29 cellular contexts compared by ENCODE assay signal in genomic region chr16:57473176-57473840, GRCh38. TPM values are rescaled to one million over a fixed set of nuclear protein-coding genes. Genes with fewer than 3 reads are reported as not detected.
A peak's percentile ranks its signal among the peaks of the same experiment; 100 is the strongest.
DNase-seq lines count a peak whose midpoint lies in the region; TF ChIP-seq lines count a peak whose summit lies in the region.
"Had no signal": no experiment of that assay in that cellular context is flagged by ENCODE, and none has a peak within 500 bp of the region (broad histone marks: within the 10 kb centered on the region; RNA-seq: fewer than 3 reads in every experiment).

No MANE protein-coding gene starts in this region.

- TF ChIP-seq CTCF in BE2C (IDR thresholded peaks at IDR 0.05; ENCODE audit: low read depth, low read length): no peak
- no peak for TF ChIP-seq CTCF in Caco-2 (IDR thresholded peaks at IDR 0.05; ENCODE audit: insufficient read depth in 1 of 2, low read depth in 1 of 2, low read length in 1 of 2, severe bottlenecking in 1 of 2, unreplicated experiment in 1 of 2)
- TF ChIP-seq CTCF in dorsolateral prefrontal cortex (IDR thresholded peaks at IDR 0.05 in 54 of 56, conservative IDR thresholded peaks at IDR 0.05 in 2 of 56; ENCODE audit: low read depth in 1 of 56, partially characterized antibody in 56 of 56): no peak

- no peak overlapping the region for H2AK5ac ChIP-seq in neuronal stem cell (ENCODE audit: low read depth, low read length)

- H3K27me3 Mint-ChIP-seq in Caco-2 (ENCODE audit: insufficient read depth, unreplicated experiment): no peaks in the 10 kb centered on the region
- H3K27me3 Mint-ChIP-seq: activated CD4-positive, alpha-beta T cell treated with anti-CD3 and anti-CD28 coated beads, Interleukin-2, amount 10 ng/mL, durations not matched to agents 7 days and 5 days; activated naive CD4-positive, alpha-beta T cell treated with anti-CD3 and anti-CD28 coated beads, Interleukin-2, amount 50 U/mL, for 24 hours; CD8-positive, alpha-beta memory T cell; memory B cell had no signal

- no peak overlapping the region for H3K4me2 ChIP-seq in neuronal stem cell (ENCODE audit: insufficient read depth, low read length, poor library complexity, severe bottlenecking)
- H3K4me2 ChIP-seq: PC-9 had no signal

- no peak overlapping the region for H2BK120ac ChIP-seq in neuronal stem cell (ENCODE audit: low read depth, low read length)

- H3K9ac ChIP-seq in neuronal stem cell (ENCODE audit: low read depth, low read length, poor library complexity): peak overlapping the region; percentile 35

- H3K4me1 ChIP-seq in BE2C: peaks cover 61% of the 10 kb centered on the region
- H3K4me1 ChIP-seq in Caco-2: peaks cover 31% of the 10 kb centered on the region
- H3K4me1 ChIP-seq in neuronal stem cell (ENCODE audit: control insufficient read depth in 2 of 2, insufficient read depth in 1 of 2, low read depth in 1 of 2, low read length in 2 of 2): peaks cover 16 to 20% of the 10 kb centered on the region in 2 donors
- H3K4me1 ChIP-seq: uterus had no signal

- H3K14ac ChIP-seq in neuronal stem cell (ENCODE audit: low read length): no peak overlapping the region

- H3K27ac ChIP-seq in dorsolateral prefrontal cortex (peak overlapping the region in 49 of 59 donors; percentile 3 to 82 (median 63)), neuronal stem cell (replicated peaks; ENCODE audit: low read length) (no peak overlapping the region)
- H3K27ac ChIP-seq: esophagus muscularis mucosa, heart right ventricle, PC-9, thoracic aorta, uterus, WERI-Rb-1 had no signal

- peak overlapping the region; percentile 59 for H3K23ac ChIP-seq in neuronal stem cell (ENCODE audit: low read depth, low read length, poor library complexity)

- peak; percentile 38 for DNase-seq in BE2C
- DNase-seq in Caco-2: no peak
- DNase-seq in dorsolateral prefrontal cortex: peak in 4 of 10 donors; percentile 57 to 77 (median 70)
- DNase-seq in neuronal stem cell (ENCODE audit: low spot score): no peak
- DNase-seq in Kasumi-1 (lab: John Stamatoyannopoulos, UW): no peak
- DNase-seq in DMS 273 (lab: John Stamatoyannopoulos, UW; ENCODE audit: unreplicated experiment): no peak
- no peak for DNase-seq in DMS79 (lab: John Stamatoyannopoulos, UW)
- DNase-seq: activated CD4-positive, alpha-beta T cell treated with anti-CD3 and anti-CD28 coated beads, Interleukin-2, amount 10 ng/mL, durations not matched to agents 7 days and 5 days; CD8-positive, alpha-beta memory T cell; colonic mucosa; foreskin melanocyte; GDM1; heart right ventricle; left colon; NCI-H1048; NCI-H1694 treated with DMSO at 0.1 percent for 48 hours; NCI-H524 treated with DMSO at 0.1 percent for 48 hours; NK-92 treated with Interleukin-12 subunit alpha and Interleukin-12 subunit beta, amount 100 ng/mL, for 24 hours; PC-9; SHP77; stimulated activated naive CD8-positive, alpha-beta T cell treated with anti-CD3 and anti-CD28 coated beads, Interleukin-15, Interleukin-2, amounts not matched to agents 100 U/mL and 50 U/mL, for 24 hours; T-helper 9 cell; uterus; WERI-Rb-1 had no signal

- H3K27me3 ChIP-seq in BE2C (no peaks in the 10 kb centered on the region), Caco-2 (replicated peaks; ENCODE audit: control insufficient read depth, insufficient read depth, low read length) (no peaks in the 10 kb centered on the region), dorsolateral prefrontal cortex (no peaks in the 10 kb centered on the region), neuronal stem cell (ENCODE audit: control insufficient read depth in 3 of 3, insufficient read depth in 3 of 3, low read depth in 1 of 3, low read length in 3 of 3) (no peaks in the 10 kb centered on the region)
- H3K27me3 ChIP-seq: colonic mucosa, esophagus muscularis mucosa, heart right ventricle, uterus had no signal

- H3K4me3 ChIP-seq in BE2C (ENCODE audit: low read depth, low read length) (no peak overlapping the region), Caco-2 (ENCODE audit: low read depth, low read length) (no peak overlapping the region), dorsolateral prefrontal cortex (no peak overlapping the region), neuronal stem cell (ENCODE audit: low read length in 2 of 2) (no peak overlapping the region)
- H3K4me3 ChIP-seq: colonic mucosa, esophagus muscularis mucosa, heart right ventricle, PC-9, thoracic aorta, uterus had no signal

- no peak overlapping the region for H2AFZ ChIP-seq in neuronal stem cell (ENCODE audit: low read length)
- H2AFZ ChIP-seq: PC-9 had no signal

- H3K4me3 Mint-ChIP-seq in Caco-2 (ENCODE audit: unreplicated experiment): no peak overlapping the region
- H3K4me3 Mint-ChIP-seq: activated CD4-positive, alpha-beta T cell treated with anti-CD3 and anti-CD28 coated beads, Interleukin-2, amount 10 ng/mL, durations not matched to agents 7 days and 5 days; activated naive CD4-positive, alpha-beta T cell treated with anti-CD3 and anti-CD28 coated beads, Interleukin-2, amount 50 U/mL, for 24 hours; CD8-positive, alpha-beta memory T cell; memory B cell had no signal

- H3K4me1 Mint-ChIP-seq in Caco-2 (ENCODE audit: low read depth, unreplicated experiment): peaks cover 11% of the 10 kb centered on the region

- H2BK15ac ChIP-seq in neuronal stem cell (ENCODE audit: low read length): no peak overlapping the region

- no CpG with 5 or more reads among the region's 14 CpGs for whole genome bisulfite sequencing in neuronal stem cell (ENCODE audit: extremely low coverage in 2 of 2, insufficient read length in 2 of 2, insufficient replicate concordance in 1 of 2), 2 donors

- H3K9me3 Mint-ChIP-seq in Caco-2 (ENCODE audit: unreplicated experiment): no peaks in the 10 kb centered on the region
- H3K9me3 Mint-ChIP-seq: activated CD4-positive, alpha-beta T cell treated with anti-CD3 and anti-CD28 coated beads, Interleukin-2, amount 10 ng/mL, durations not matched to agents 7 days and 5 days; activated naive CD4-positive, alpha-beta T cell treated with anti-CD3 and anti-CD28 coated beads, Interleukin-2, amount 50 U/mL, for 24 hours; activated T-helper 2 cell treated with anti-CD3 and anti-CD28 coated beads, Interferon-gamma antibody, Interleukin-2, Interleukin-4, amounts not matched to agents 10 μg/mL and 5 μg/mL and 100 μg/mL, durations not matched to agents 14 hours and 24 hours and 36 hours; CD8-positive, alpha-beta memory T cell; memory B cell had no signal

- H2BK5ac ChIP-seq in neuronal stem cell (ENCODE audit: low read length): peak overlapping the region; percentile 10

- peaks cover 71% of the 10 kb centered on the region for H3K36me3 Mint-ChIP-seq in Caco-2 (ENCODE audit: insufficient read depth, unreplicated experiment)

- no peaks in the 10 kb centered on the region for H3K9me3 ChIP-seq in BE2C
- no peaks in the 10 kb centered on the region for H3K9me3 ChIP-seq in Caco-2
- H3K9me3 ChIP-seq in neuronal stem cell (replicated peaks in 1 of 2; ENCODE audit: control insufficient read depth in 2 of 2, insufficient read depth in 1 of 2, low read depth in 1 of 2, low read length in 2 of 2): no peaks in the 10 kb centered on the region
- H3K9me3 ChIP-seq: colonic mucosa, esophagus muscularis mucosa, heart right ventricle, thoracic aorta, uterus had no signal

- no TSS peak for BruUV-seq in Caco-2 (replicated peaks; lab: Mats Ljungman, UMichigan)

- H2BK12ac ChIP-seq in neuronal stem cell (ENCODE audit: low read length): no peak overlapping the region

- POLR2A ChIA-PET in Caco-2 (lab: Charles Lee): no interaction called here

- no peak overlapping the region for H3K18ac ChIP-seq in neuronal stem cell (ENCODE audit: low read length)

- no peak overlapping the region for H4K91ac ChIP-seq in neuronal stem cell (ENCODE audit: low read depth, low read length, poor library complexity)

- intact Hi-C loops in Caco-2 (cut with micrococcal nuclease; ENCODE audit: unreplicated experiment) (no loop called here), dorsolateral prefrontal cortex (cut with DNase I) (no loop called here)

- H3K36me3 ChIP-seq in BE2C (peaks cover 96% of the 10 kb centered on the region), Caco-2 (ENCODE audit: control insufficient read depth, insufficient read depth, low read length) (peaks cover 29% of the 10 kb centered on the region), neuronal stem cell (replicated peaks in 1 of 2; ENCODE audit: control insufficient read depth in 2 of 2, insufficient read depth in 2 of 2, low read length in 2 of 2) (peaks cover 49 to 57% of the 10 kb centered on the region in 2 donors)
- H3K36me3 ChIP-seq: uterus had no signal

- peaks cover 4% of the 10 kb centered on the region for H3K79me1 ChIP-seq in neuronal stem cell (ENCODE audit: low read depth, low read length)

- no peak overlapping the region for H4K8ac ChIP-seq in neuronal stem cell (ENCODE audit: low read depth, low read length)

- CTCF ChIA-PET in Caco-2 (lab: Charles Lee): no interaction called here

- H3K27ac Mint-ChIP-seq in Caco-2 (ENCODE audit: unreplicated experiment): peak overlapping the region; percentile 72
- H3K27ac Mint-ChIP-seq: activated naive CD4-positive, alpha-beta T cell treated with anti-CD3 and anti-CD28 coated beads, Interleukin-2, amount 50 U/mL, for 24 hours; memory B cell had no signal

- no peak overlapping the region for H3K4ac ChIP-seq in neuronal stem cell (ENCODE audit: low read length)

RNA-seq across cellular contexts. Expression of gene POLR2C, which starts 10.8 kb away (rescaled TPM):
- polyA plus RNA-seq in BE2C (2012; ENCODE audit: insufficient read depth, insufficient read length, low read depth): 481 TPM
- total RNA-seq in Caco-2 (2022) (100 and 102 TPM in 2 replicates), dorsolateral prefrontal cortex (10 to 100 TPM; 47.5 to 83.3 (median 64.4) TPM)
- polyA plus RNA-seq in neuronal stem cell (2013, experiment 1 of 2): 50.6 TPM
- 49.2 TPM for polyA plus RNA-seq in neuronal stem cell (2013, experiment 2 of 2)

RNA-seq across cellular contexts. Expression of gene DOK4, which starts 13.0 kb away (rescaled TPM):
- 342 TPM for polyA plus RNA-seq in BE2C (2012; ENCODE audit: insufficient read depth, insufficient read length, low read depth)
- total RNA-seq in Caco-2 (2022): 111 and 122 TPM in 2 replicates
- 10 to 100 TPM in 115 of 120 experiments, 1 to 10 TPM in 5; 7.1 to 30.2 (median 17.6) TPM for total RNA-seq in dorsolateral prefrontal cortex
- polyA plus RNA-seq in neuronal stem cell (2013, experiment 1 of 2): 17.3 TPM
- polyA plus RNA-seq in neuronal stem cell (2013, experiment 2 of 2): 15.7 TPM

RNA-seq across cellular contexts. Expression of gene COQ9, which starts 26.0 kb away (rescaled TPM):
- 183 TPM for polyA plus RNA-seq in BE2C (2012; ENCODE audit: insufficient read depth, insufficient read length, low read depth)
- total RNA-seq in Caco-2 (2022): 50.9 and 54.2 TPM in 2 replicates
- 100 to 1,000 TPM in 1 of 120 experiments, 10 to 100 TPM in 119; 49.2 to 112 (median 71.8) TPM for total RNA-seq in dorsolateral prefrontal cortex
- 14.7 TPM for polyA plus RNA-seq in neuronal stem cell (2013, experiment 1 of 2)
- 14.9 TPM for polyA plus RNA-seq in neuronal stem cell (2013, experiment 2 of 2)

RNA-seq across cellular contexts. Expression of gene CIAPIN1, which starts 26.1 kb away (rescaled TPM):
- 168 TPM for polyA plus RNA-seq in BE2C (2012; ENCODE audit: insufficient read depth, insufficient read length, low read depth)
- 98.3 and 103 TPM in 2 replicates for total RNA-seq in Caco-2 (2022)
- 10 to 100 TPM; 30.2 to 91.1 (median 63.7) TPM for total RNA-seq in dorsolateral prefrontal cortex
- 48.4 TPM for polyA plus RNA-seq in neuronal stem cell (2013, experiment 1 of 2)
- polyA plus RNA-seq in neuronal stem cell (2013, experiment 2 of 2): 48.9 TPM
